23 cellular contexts compared by ENCODE assay signal in genomic region chr18:45173327-45173726, GRCh38.
"Had no signal": no experiment of that assay in that cellular context is flagged by ENCODE, and none has a peak within 500 bp of the region (broad histone marks: within the 10 kb centered on the region; RNA-seq: fewer than 3 reads in every experiment).

No MANE protein-coding gene starts in this region.

- H3K9me3 ChIP-seq: heart left ventricle, neutrophil, psoas muscle, sigmoid colon, tibial nerve, upper lobe of right lung, vagina had no signal

- H3K36me3 ChIP-seq: heart left ventricle, neutrophil, sigmoid colon, tibial nerve, upper lobe of right lung, vagina had no signal

- H3K27me3 ChIP-seq: heart left ventricle, neutrophil, sigmoid colon, tibial nerve, upper lobe of right lung, vagina had no signal

- ATAC-seq: esophagus mucosa; heart left ventricle; left ventricle myocardium superior; stimulated activated naive CD8-positive, alpha-beta T cell treated with anti-CD3 and anti-CD28 coated beads, Interleukin-15, Interleukin-2, amounts not matched to agents 100 U/mL and 50 U/mL, for 24 hours; upper lobe of right lung had no signal

- FAIRE-seq: endometrium, frontal cortex had no signal

- H3K4me3 ChIP-seq: heart left ventricle, lung, psoas muscle, sigmoid colon, skin epidermis, tibial nerve, upper lobe of right lung, vagina had no signal

- H3K4me1 ChIP-seq: sigmoid colon, tibial nerve, upper lobe of right lung had no signal

- H3K27ac ChIP-seq: heart left ventricle, neutrophil, psoas muscle, sigmoid colon, tibial nerve, upper lobe of right lung, vagina had no signal

- DNase-seq: cortex of kidney; effector memory CD4-positive, alpha-beta T cell; heart left ventricle; hippocampal formation; left colon; left ventricle myocardium superior; mesenchymal stem cell; naive B cell; nephron progenitor cell; psoas muscle; sigmoid colon; stimulated activated CD4-positive, alpha-beta T cell treated with anti-CD3 and anti-CD28 coated beads, Interleukin-4, amount 100 ng/mL, for 1 hour; stimulated activated CD8-positive, alpha-beta memory T cell treated with anti-CD3 and anti-CD28 coated beads, Interleukin-4, amount 100 ng/mL, for 48 hours; stimulated activated naive CD8-positive, alpha-beta T cell treated with anti-CD3 and anti-CD28 coated beads, Interleukin-15, Interleukin-2, amounts not matched to agents 100 U/mL and 50 U/mL, for 24 hours; upper lobe of right lung had no signal
